1 cellular context compared by ENCODE assay signal in the genomic region with DNA sequence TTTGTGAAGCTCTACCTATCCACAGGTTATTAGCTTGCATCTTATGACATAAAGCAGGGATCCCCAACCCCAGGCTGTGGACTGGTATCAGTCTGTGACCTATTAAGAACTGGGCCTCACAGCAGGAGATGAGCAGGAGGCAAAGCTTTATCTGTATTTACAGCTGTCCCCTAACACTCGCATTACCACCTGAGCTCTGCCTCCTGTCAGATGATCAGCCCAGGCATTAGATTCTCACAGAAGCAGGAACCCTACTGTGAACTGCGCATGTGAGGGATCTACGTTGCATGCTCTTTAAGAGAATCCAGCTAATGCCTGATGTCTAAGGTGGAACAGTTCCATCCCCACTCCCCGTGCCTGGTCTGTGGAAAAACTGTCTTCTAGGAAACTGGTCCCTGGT.
TF ChIP-seq lines count a peak whose summit lies in the region.

No MANE protein-coding gene starts in this region.

TF ChIP-seq in neural cell, 6 proteins besides CTCF, POLR2A, EP300 and RAD21:
- no peak for TF ChIP-seq SMC3 (conservative IDR thresholded peaks at IDR 0.05; ENCODE audit: poor library complexity)
- TF ChIP-seq POLR2AphosphoS5 (IDR thresholded peaks at IDR 0.05), result peak; percentile 47
- TF ChIP-seq TAF1 (IDR thresholded peaks at IDR 0.05; ENCODE audit: low read depth), result no peak
- TF ChIP-seq, protein P1, sequence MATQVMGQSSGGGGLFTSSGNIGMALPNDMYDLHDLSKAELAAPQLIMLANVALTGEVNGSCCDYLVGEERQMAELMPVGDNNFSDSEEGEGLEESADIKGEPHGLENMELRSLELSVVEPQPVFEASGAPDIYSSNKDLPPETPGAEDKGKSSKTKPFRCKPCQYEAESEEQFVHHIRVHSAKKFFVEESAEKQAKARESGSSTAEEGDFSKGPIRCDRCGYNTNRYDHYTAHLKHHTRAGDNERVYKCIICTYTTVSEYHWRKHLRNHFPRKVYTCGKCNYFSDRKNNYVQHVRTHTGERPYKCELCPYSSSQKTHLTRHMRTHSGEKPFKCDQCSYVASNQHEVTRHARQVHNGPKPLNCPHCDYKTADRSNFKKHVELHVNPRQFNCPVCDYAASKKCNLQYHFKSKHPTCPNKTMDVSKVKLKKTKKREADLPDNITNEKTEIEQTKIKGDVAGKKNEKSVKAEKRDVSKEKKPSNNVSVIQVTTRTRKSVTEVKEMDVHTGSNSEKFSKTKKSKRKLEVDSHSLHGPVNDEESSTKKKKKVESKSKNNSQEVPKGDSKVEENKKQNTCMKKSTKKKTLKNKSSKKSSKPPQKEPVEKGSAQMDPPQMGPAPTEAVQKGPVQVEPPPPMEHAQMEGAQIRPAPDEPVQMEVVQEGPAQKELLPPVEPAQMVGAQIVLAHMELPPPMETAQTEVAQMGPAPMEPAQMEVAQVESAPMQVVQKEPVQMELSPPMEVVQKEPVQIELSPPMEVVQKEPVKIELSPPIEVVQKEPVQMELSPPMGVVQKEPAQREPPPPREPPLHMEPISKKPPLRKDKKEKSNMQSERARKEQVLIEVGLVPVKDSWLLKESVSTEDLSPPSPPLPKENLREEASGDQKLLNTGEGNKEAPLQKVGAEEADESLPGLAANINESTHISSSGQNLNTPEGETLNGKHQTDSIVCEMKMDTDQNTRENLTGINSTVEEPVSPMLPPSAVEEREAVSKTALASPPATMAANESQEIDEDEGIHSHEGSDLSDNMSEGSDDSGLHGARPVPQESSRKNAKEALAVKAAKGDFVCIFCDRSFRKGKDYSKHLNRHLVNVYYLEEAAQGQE (IDR thresholded peaks at IDR 0.05; ENCODE audit: borderline replicate concordance), result peak; percentile 18
- peak; percentile 17 for TF ChIP-seq MXI1 (conservative IDR thresholded peaks at IDR 0.05; ENCODE audit: poor library complexity, severe bottlenecking)
- no peak for TF ChIP-seq EZH2 (IDR thresholded peaks at IDR 0.05; ENCODE audit: borderline replicate concordance, insufficient read depth, low read length, poor library complexity, severe bottlenecking)
